Comparison of ENCODE assay signal across 1 cellular context in the genomic region with DNA sequence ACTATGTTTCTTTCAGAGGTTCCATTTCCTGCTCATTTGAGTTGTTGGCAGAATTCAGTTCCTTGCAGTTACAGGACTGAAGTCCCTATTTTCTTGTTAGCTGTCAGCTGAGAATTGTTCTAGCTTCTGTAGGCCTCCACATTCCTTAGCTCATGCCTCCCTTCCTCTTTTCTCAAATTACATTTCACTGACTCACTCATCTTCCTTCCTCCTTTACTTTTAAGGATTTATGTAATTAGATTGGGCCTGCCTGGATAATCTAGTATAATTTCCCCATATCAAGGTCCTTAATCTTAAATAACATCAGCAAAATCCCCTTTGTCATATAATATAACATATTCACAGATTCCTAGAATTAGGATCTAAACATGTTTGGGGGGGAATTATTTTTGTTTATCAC.
TF ChIP-seq lines count a peak whose summit lies in the region.

No MANE protein-coding gene starts in this region.

TF ChIP-seq in WTC11, 78 proteins besides CTCF, POLR2A, EP300 and RAD21 (continued from another document):
- TF ChIP-seq, protein P1, sequence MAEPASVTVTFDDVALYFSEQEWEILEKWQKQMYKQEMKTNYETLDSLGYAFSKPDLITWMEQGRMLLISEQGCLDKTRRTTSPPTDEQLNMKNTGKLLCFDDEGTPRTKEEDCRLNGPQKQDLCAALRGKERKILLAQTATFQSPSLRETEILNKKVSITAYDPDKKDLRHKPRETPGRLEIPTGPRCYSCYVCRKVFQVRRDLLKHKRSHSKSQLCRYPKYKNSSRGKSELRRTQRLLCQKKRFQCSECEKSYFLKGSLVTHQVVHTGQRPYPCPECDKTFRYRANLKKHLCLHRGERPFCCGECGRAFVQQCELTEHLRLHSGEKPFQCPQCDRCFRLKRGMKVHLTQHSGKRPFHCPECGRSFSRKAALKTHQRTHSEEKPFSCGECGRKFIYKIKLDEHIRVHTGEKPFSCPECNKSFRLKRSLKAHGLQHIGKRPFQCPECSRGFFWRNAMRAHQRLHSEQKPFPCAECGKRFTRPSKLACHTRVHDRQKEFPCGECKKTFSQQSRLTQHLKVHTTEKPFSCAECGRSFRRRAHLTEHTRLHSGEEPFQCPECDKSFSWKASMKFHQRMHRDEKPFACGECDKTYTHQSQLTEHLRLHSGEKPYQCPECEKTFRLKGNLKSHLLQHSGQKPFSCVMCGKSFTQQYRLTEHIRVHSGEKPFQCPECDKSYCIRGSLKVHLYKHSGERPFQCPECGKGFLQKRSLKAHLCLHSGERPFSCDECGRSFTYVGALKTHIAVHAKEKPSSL (CRISPR knock-in tag; conservative IDR thresholded peaks at IDR 0.05): no peak
- TF ChIP-seq, protein P2, sequence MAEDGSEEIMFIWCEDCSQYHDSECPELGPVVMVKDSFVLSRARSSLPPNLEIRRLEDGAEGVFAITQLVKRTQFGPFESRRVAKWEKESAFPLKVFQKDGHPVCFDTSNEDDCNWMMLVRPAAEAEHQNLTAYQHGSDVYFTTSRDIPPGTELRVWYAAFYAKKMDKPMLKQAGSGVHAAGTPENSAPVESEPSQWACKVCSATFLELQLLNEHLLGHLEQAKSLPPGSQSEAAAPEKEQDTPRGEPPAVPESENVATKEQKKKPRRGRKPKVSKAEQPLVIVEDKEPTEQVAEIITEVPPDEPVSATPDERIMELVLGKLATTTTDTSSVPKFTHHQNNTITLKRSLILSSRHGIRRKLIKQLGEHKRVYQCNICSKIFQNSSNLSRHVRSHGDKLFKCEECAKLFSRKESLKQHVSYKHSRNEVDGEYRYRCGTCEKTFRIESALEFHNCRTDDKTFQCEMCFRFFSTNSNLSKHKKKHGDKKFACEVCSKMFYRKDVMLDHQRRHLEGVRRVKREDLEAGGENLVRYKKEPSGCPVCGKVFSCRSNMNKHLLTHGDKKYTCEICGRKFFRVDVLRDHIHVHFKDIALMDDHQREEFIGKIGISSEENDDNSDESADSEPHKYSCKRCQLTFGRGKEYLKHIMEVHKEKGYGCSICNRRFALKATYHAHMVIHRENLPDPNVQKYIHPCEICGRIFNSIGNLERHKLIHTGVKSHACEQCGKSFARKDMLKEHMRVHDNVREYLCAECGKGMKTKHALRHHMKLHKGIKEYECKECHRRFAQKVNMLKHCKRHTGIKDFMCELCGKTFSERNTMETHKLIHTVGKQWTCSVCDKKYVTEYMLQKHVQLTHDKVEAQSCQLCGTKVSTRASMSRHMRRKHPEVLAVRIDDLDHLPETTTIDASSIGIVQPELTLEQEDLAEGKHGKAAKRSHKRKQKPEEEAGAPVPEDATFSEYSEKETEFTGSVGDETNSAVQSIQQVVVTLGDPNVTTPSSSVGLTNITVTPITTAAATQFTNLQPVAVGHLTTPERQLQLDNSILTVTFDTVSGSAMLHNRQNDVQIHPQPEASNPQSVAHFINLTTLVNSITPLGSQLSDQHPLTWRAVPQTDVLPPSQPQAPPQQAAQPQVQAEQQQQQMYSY (CRISPR knock-in tag; IDR thresholded peaks at IDR 0.05): no peak
- TF ChIP-seq, protein P3, sequence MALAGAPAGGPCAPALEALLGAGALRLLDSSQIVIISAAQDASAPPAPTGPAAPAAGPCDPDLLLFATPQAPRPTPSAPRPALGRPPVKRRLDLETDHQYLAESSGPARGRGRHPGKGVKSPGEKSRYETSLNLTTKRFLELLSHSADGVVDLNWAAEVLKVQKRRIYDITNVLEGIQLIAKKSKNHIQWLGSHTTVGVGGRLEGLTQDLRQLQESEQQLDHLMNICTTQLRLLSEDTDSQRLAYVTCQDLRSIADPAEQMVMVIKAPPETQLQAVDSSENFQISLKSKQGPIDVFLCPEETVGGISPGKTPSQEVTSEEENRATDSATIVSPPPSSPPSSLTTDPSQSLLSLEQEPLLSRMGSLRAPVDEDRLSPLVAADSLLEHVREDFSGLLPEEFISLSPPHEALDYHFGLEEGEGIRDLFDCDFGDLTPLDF (CRISPR knock-in tag; IDR thresholded peaks at IDR 0.05): no peak
- TF ChIP-seq, protein P4, sequence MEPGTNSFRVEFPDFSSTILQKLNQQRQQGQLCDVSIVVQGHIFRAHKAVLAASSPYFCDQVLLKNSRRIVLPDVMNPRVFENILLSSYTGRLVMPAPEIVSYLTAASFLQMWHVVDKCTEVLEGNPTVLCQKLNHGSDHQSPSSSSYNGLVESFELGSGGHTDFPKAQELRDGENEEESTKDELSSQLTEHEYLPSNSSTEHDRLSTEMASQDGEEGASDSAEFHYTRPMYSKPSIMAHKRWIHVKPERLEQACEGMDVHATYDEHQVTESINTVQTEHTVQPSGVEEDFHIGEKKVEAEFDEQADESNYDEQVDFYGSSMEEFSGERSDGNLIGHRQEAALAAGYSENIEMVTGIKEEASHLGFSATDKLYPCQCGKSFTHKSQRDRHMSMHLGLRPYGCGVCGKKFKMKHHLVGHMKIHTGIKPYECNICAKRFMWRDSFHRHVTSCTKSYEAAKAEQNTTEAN (CRISPR knock-in tag; IDR thresholded peaks at IDR 0.05): no peak
- no peak for TF ChIP-seq CREB1 (CRISPR knock-in tag; IDR thresholded peaks at IDR 0.05)
- TF ChIP-seq, protein P5, sequence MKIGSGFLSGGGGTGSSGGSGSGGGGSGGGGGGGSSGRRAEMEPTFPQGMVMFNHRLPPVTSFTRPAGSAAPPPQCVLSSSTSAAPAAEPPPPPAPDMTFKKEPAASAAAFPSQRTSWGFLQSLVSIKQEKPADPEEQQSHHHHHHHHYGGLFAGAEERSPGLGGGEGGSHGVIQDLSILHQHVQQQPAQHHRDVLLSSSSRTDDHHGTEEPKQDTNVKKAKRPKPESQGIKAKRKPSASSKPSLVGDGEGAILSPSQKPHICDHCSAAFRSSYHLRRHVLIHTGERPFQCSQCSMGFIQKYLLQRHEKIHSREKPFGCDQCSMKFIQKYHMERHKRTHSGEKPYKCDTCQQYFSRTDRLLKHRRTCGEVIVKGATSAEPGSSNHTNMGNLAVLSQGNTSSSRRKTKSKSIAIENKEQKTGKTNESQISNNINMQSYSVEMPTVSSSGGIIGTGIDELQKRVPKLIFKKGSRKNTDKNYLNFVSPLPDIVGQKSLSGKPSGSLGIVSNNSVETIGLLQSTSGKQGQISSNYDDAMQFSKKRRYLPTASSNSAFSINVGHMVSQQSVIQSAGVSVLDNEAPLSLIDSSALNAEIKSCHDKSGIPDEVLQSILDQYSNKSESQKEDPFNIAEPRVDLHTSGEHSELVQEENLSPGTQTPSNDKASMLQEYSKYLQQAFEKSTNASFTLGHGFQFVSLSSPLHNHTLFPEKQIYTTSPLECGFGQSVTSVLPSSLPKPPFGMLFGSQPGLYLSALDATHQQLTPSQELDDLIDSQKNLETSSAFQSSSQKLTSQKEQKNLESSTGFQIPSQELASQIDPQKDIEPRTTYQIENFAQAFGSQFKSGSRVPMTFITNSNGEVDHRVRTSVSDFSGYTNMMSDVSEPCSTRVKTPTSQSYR (CRISPR knock-in tag; IDR thresholded peaks at IDR 0.05): no peak
- no peak for TF ChIP-seq RORB (CRISPR knock-in tag; IDR thresholded peaks at IDR 0.05)
- TF ChIP-seq, protein P6, sequence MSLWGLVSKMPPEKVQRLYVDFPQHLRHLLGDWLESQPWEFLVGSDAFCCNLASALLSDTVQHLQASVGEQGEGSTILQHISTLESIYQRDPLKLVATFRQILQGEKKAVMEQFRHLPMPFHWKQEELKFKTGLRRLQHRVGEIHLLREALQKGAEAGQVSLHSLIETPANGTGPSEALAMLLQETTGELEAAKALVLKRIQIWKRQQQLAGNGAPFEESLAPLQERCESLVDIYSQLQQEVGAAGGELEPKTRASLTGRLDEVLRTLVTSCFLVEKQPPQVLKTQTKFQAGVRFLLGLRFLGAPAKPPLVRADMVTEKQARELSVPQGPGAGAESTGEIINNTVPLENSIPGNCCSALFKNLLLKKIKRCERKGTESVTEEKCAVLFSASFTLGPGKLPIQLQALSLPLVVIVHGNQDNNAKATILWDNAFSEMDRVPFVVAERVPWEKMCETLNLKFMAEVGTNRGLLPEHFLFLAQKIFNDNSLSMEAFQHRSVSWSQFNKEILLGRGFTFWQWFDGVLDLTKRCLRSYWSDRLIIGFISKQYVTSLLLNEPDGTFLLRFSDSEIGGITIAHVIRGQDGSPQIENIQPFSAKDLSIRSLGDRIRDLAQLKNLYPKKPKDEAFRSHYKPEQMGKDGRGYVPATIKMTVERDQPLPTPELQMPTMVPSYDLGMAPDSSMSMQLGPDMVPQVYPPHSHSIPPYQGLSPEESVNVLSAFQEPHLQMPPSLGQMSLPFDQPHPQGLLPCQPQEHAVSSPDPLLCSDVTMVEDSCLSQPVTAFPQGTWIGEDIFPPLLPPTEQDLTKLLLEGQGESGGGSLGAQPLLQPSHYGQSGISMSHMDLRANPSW (CRISPR knock-in tag; conservative IDR thresholded peaks at IDR 0.05; ENCODE audit: low read depth): no peak
- TF ChIP-seq ETV6 (CRISPR knock-in tag; IDR thresholded peaks at IDR 0.05): no peak
TF ChIP-seq in WTC11: peak in this region for 0.
